8 cellular contexts compared by ENCODE assay signal in the genomic region with DNA sequence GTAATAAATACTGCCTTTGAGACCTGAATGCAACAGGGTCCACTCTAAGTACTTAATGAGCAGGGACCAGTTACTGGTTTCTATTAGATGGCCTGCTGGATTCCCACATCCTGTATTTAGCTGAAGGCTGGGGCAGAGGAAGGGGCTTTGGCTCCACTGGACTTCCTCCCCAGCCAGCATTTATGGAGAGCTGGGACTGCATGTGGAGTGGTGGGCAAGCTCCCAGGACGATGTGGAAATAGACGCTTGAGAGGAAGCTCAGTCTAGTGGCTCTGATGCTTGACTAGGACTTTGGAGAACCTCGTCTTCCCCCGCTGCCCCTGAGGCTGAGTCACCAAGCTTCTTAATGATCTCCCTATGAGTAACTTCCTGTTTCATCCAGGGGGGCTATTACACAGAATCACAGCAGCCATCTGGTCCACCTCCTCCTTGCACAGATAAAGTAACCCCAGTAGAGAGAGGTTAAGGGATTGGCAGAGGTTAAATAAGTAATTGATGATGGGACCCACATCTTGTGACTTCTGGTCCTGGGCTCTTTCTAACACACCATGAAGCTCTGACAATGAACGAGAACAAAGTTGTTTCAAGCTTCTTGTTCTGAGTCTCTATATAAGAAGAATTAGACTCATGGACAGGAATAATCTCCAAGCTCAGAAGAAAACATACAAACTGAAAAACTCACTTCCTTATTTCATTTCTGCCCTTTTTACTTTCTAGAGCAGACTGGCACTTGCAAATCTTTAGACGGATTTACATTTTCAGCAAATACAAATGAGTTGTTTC.
DNase-seq lines count a peak whose midpoint lies in the region; TF ChIP-seq lines count a peak whose summit lies in the region.

No MANE protein-coding gene starts in this region.

- H3K36me3 Mint-ChIP-seq in MCF 10A (ENCODE audit: insufficient read depth, unreplicated experiment) = no peaks in the 10 kb centered on the region
- no peaks in the 10 kb centered on the region for H3K36me3 Mint-ChIP-seq in activated naive CD8-positive, alpha-beta T cell treated with anti-CD3 and anti-CD28 coated beads for 36 hours

- no peak for TF ChIP-seq CTCF in MCF 10A (IDR thresholded peaks at IDR 0.05; ENCODE audit: unreplicated experiment)
- no peak for TF ChIP-seq CTCF in breast epithelium (IDR thresholded peaks at IDR 0.05)

- no peaks in the 10 kb centered on the region for H3K36me3 ChIP-seq in breast epithelium

- no peaks in the 10 kb centered on the region for H3K27me3 ChIP-seq in breast epithelium

- H3K4me1 ChIP-seq in breast epithelium = peaks cover 4 to 6% of the 10 kb centered on the region in 2 donors

- CTCF ChIA-PET in MCF 10A (lab: Yijun Ruan, JAX) = interaction anchor here (0.5 to 1.2 kb wide), 3 partner anchors 15 to 99 kb away, joined by 3 to 7 read pairs (median 3); no protein-coding TSS in a partner anchor

- H3K4me1 Mint-ChIP-seq in MCF 10A (ENCODE audit: insufficient read depth, unreplicated experiment) = peaks cover 15% of the 10 kb centered on the region
- H3K4me1 Mint-ChIP-seq in activated naive CD8-positive, alpha-beta T cell treated with anti-CD3 and anti-CD28 coated beads for 36 hours = peaks cover 17% of the 10 kb centered on the region

- H3K27ac Mint-ChIP-seq in MCF 10A (ENCODE audit: low read depth, unreplicated experiment) = peak overlapping the region; percentile 27
- no peak overlapping the region for H3K27ac Mint-ChIP-seq in activated naive CD8-positive, alpha-beta T cell treated with anti-CD3 and anti-CD28 coated beads for 36 hours

- no peak for TF ChIP-seq POLR2A in breast epithelium (IDR thresholded peaks at IDR 0.05)

- BruUV-seq in MCF 10A (replicated peaks; lab: Mats Ljungman, UMichigan) = no TSS peak

- H3K9me3 Mint-ChIP-seq in MCF 10A (ENCODE audit: unreplicated experiment) = no peaks in the 10 kb centered on the region
- no peaks in the 10 kb centered on the region for H3K9me3 Mint-ChIP-seq in activated naive CD8-positive, alpha-beta T cell treated with anti-CD3 and anti-CD28 coated beads for 36 hours

- no peaks in the 10 kb centered on the region for H3K9me3 ChIP-seq in breast epithelium

- no peak overlapping the region for H3K4me3 Mint-ChIP-seq in MCF 10A (ENCODE audit: unreplicated experiment)
- H3K4me3 Mint-ChIP-seq in activated naive CD8-positive, alpha-beta T cell treated with anti-CD3 and anti-CD28 coated beads for 36 hours = no peak overlapping the region

- intact Hi-C loops in MCF 10A (cut with micrococcal nuclease) = no loop called here
- intact Hi-C loops in breast epithelium (cut with DNase I; ENCODE audit: low total_unique reads) = no loop called here

- H3K27me3 Mint-ChIP-seq in MCF 10A (ENCODE audit: insufficient read depth, unreplicated experiment) = no peaks in the 10 kb centered on the region
- H3K27me3 Mint-ChIP-seq in activated naive CD8-positive, alpha-beta T cell treated with anti-CD3 and anti-CD28 coated beads for 36 hours = peaks cover 5% of the 10 kb centered on the region

- POLR2A ChIA-PET in MCF 10A (lab: Yijun Ruan, JAX) = no interaction called here

- no peak overlapping the region for H3K4me3 ChIP-seq in breast epithelium

- peak; percentile 90 for DNase-seq in MCF 10A (ENCODE audit: unreplicated experiment)
- no peak for DNase-seq in breast epithelium (ENCODE audit: low spot score in 2 of 2)
- peak; percentile 75 for DNase-seq in H4 (ENCODE audit: low spot score)
- peak; percentile 96 for DNase-seq in LHCN-M2 (ENCODE audit: low read depth)
- DNase-seq in activated naive CD8-positive, alpha-beta T cell treated with anti-CD3 and anti-CD28 coated beads for 36 hours = peak; percentile 56
- peak; percentile 88 for DNase-seq in hepatic stellate cell (ENCODE audit: low spot score)
- DNase-seq in stimulated activated CD8-positive, alpha-beta memory T cell treated with anti-CD3 and anti-CD28 coated beads, Interleukin-4, amount 100 ng/mL, for 24 hours (ENCODE audit: low read depth) = peak; percentile 13
- no peak for DNase-seq in NCI-H1694 (lab: John Stamatoyannopoulos, UW)

- peak overlapping the region in 1 of 2 donors; percentile 69 for H3K27ac ChIP-seq in breast epithelium

Comparison
In these comparisons a context has a peak if more than half of its experiments do, and no peak if none do; other contexts are left out.
1. DNase-seq: peak in MCF 10A (single experiment), H4 (single experiment), LHCN-M2 (single experiment), activated naive CD8-positive, alpha-beta T cell treated with anti-CD3 and anti-CD28 coated beads for 36 hours (single experiment), hepatic stellate cell (single experiment) and stimulated activated CD8-positive, alpha-beta memory T cell treated with anti-CD3 and anti-CD28 coated beads, Interleukin-4, amount 100 ng/mL, for 24 hours (single experiment); none in breast epithelium (0 of 2) and NCI-H1694 (single experiment).